ENCODE assay signal across 8 cellular contexts in the genomic region with DNA sequence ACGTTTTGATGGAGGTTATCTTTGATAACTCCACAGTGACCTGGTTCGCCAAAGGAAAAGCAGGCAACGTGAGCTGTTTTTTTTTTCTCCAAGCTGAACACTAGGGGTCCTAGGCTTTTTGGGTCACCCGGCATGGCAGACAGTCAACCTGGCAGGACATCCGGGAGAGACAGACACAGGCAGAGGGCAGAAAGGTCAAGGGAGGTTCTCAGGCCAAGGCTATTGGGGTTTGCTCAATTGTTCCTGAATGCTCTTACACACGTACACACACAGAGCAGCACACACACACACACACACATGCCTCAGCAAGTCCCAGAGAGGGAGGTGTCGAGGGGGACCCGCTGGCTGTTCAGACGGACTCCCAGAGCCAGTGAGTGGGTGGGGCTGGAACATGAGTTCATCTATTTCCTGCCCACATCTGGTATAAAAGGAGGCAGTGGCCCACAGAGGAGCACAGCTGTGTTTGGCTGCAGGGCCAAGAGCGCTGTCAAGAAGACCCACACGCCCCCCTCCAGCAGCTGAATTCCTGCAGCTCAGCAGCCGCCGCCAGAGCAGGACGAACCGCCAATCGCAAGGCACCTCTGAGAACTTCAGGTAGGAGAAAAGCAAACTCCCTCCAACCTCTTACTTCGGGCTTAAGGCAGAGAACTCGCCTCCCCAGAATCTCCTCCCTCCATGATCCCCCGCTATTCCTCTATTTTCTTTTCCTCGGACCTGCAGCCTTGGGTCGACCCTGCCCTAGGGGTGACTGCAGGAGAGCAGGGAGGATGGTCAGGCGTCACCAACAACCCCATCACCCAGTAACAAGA. TPM values are rescaled to one million over a fixed set of nuclear protein-coding genes. Genes with fewer than 3 reads are reported as not detected.
DNase-seq lines count a peak whose midpoint lies in the region; ATAC-seq lines count a peak whose summit lies in the region.

A gene (plus strand): TSS at position 454 of the 809 bp plus-strand sequence. CDS start 1,290 bp downstream, outside the sequence.

- peak within 1 kb of the TSS; percentile 45 for H3K9ac ChIP-seq in mucosa of stomach (ENCODE audit: low read length)

- ATAC-seq in GM21576 (IDR thresholded peaks at IDR 0.05; ENCODE audit: unreplicated experiment) (peak; percentile 58), HG03571 (IDR thresholded peaks at IDR 0.05; ENCODE audit: unreplicated experiment) (no peak)
- ATAC-seq in activated CD8-positive, alpha-beta memory T cell treated with anti-CD3 and anti-CD28 coated beads, Interleukin-2, amount 10 ng/mL, durations not matched to agents 7 days and 5 days, result peak; percentile 86

- H3K27me3 ChIP-seq in esophagus (ENCODE audit: control insufficient read depth in 1 of 2, insufficient read depth in 2 of 2, low read length in 2 of 2) (no peaks in the 10 kb centered on the region), mucosa of stomach (ENCODE audit: control insufficient read depth, insufficient read depth, low read length) (peaks cover 18% of the 10 kb centered on the region)

- DNase-seq in EH (ENCODE audit: low read depth), result peak; percentile 100
- DNase-seq in NCI-H1105 (lab: John Stamatoyannopoulos, UW), result peak; percentile 64
- DNase-seq in activated CD8-positive, alpha-beta memory T cell treated with anti-CD3 and anti-CD28 coated beads, Interleukin-2, amount 10 ng/mL, durations not matched to agents 7 days and 5 days, result peak; percentile 86
- peak; percentile 99 for DNase-seq in stromal cell of bone marrow (ENCODE audit: low read depth)

- peak within 1 kb of the TSS; percentile 38 for H3K4me3 Mint-ChIP-seq in activated CD8-positive, alpha-beta memory T cell treated with anti-CD3 and anti-CD28 coated beads, Interleukin-2, amount 10 ng/mL, durations not matched to agents 7 days and 5 days

- H3K9me3 ChIP-seq in esophagus (ENCODE audit: control insufficient read depth in 2 of 2, insufficient read depth in 1 of 2, low read depth in 1 of 2, low read length in 1 of 2) (no peaks in the 10 kb centered on the region), mucosa of stomach (ENCODE audit: control insufficient read depth, low read length) (no peaks in the 10 kb centered on the region)

- peaks cover 47% of the 10 kb centered on the region for H3K4me1 Mint-ChIP-seq in activated CD8-positive, alpha-beta memory T cell treated with anti-CD3 and anti-CD28 coated beads, Interleukin-2, amount 10 ng/mL, durations not matched to agents 7 days and 5 days

- H3K9me3 Mint-ChIP-seq in activated CD8-positive, alpha-beta memory T cell treated with anti-CD3 and anti-CD28 coated beads, Interleukin-2, amount 10 ng/mL, durations not matched to agents 7 days and 5 days (ENCODE audit: low read depth), result no peaks in the 10 kb centered on the region

- H3K27me3 Mint-ChIP-seq in activated CD8-positive, alpha-beta memory T cell treated with anti-CD3 and anti-CD28 coated beads, Interleukin-2, amount 10 ng/mL, durations not matched to agents 7 days and 5 days, result peaks cover 58% of the 10 kb centered on the region

- H3K4me3 ChIP-seq in esophagus (ENCODE audit: low read depth in 1 of 2, low read length in 2 of 2), result peak within 1 kb of the TSS in 1 of 2 donors; percentile 34
- no peak within 1 kb of the TSS for H3K4me3 ChIP-seq in mucosa of stomach (ENCODE audit: low read length)

- no peaks in the 10 kb centered on the region for H3K36me3 Mint-ChIP-seq in activated CD8-positive, alpha-beta memory T cell treated with anti-CD3 and anti-CD28 coated beads, Interleukin-2, amount 10 ng/mL, durations not matched to agents 7 days and 5 days

- peak within 1 kb of the TSS; percentile 33 for H3K27ac Mint-ChIP-seq in activated CD8-positive, alpha-beta memory T cell treated with anti-CD3 and anti-CD28 coated beads, Interleukin-2, amount 10 ng/mL, durations not matched to agents 7 days and 5 days

- H3K4me1 ChIP-seq in esophagus (ENCODE audit: control insufficient read depth in 2 of 2, insufficient read depth in 2 of 2, low read length in 1 of 2) (peaks cover 9 to 20% of the 10 kb centered on the region in 2 donors), mucosa of stomach (ENCODE audit: control insufficient read depth, insufficient read depth, low read length) (peaks cover 35% of the 10 kb centered on the region)

- CTCF ChIA-PET in activated CD8-positive, alpha-beta memory T cell treated with anti-CD3 and anti-CD28 coated beads, Interleukin-2, amount 10 ng/mL, durations not matched to agents 7 days and 5 days (lab: Charles Lee), result interaction anchor here (1.1 to 2.3 kb wide), 7 partner anchors 10 to 188 kb away, joined by 3 to 16 read pairs (median 7); no protein-coding TSS in a partner anchor

- H3K36me3 ChIP-seq in esophagus (ENCODE audit: control insufficient read depth in 2 of 2, insufficient read depth in 2 of 2, low read length in 1 of 2), result no peaks in the 10 kb centered on the region
- no peaks in the 10 kb centered on the region for H3K36me3 ChIP-seq in mucosa of stomach (ENCODE audit: control insufficient read depth, insufficient read depth, low read length)

- 5 to 7% methylated on average over 21 to 22 of the region's 22 CpGs for WGBS in esophagus, 2 donors

- H3K27ac ChIP-seq in esophagus (ENCODE audit: low read depth in 2 of 2, low read length in 1 of 2), result peak within 1 kb of the TSS; percentile 62 to 78

RNA-seq across cellular contexts. Expression of the gene that starts here (rescaled TPM):
- total RNA-seq in activated CD8-positive, alpha-beta memory T cell treated with anti-CD3 and anti-CD28 coated beads, Interleukin-2, amount 10 ng/mL, durations not matched to agents 7 days and 5 days, result 1 to 10 TPM in 1 of 2 experiments, under 1 TPM in 1; 0.29 to 1.2 TPM
- polyA plus RNA-seq in esophagus, result 1 to 10 TPM in 1 of 2 donors, under 1 TPM in 1; 0.88 to 1.3 TPM
